In the genomic region with DNA sequence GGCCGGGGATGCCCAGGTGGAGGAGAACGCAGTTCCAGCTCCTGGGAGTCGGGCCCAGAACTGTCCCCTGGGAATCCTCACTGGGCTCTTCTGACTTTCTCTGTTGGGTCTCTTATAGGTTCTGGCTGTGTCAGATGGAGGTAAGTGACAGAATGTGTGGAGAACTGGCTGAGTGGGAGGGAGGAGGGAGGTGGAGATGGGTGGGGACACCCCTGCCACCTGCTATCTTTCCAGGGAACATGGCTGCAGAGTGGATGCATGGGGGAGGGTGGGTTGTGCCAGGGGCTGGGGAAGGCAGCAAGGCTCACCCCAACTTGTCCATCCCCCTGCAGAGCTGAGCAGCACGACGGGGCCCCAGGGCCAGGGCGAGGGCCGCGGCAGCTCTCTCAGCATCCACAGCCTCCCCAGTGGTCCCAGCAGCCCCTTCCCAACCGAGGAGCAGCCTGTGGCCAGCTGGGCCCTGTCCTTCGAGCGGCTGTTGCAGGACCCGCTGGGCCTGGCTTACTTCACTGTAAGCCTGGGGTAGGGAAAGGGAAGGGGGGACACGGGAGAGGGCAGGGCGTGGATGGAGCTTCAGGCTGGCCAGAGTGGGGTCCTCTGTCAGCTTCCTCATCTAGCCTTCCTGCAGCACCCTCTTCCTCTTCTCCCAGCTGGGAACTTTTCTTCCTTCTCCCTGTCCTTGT, we compare ENCODE assay signal across 13 cellular contexts. TPM values are rescaled to one million over a fixed set of nuclear protein-coding genes. Genes with fewer than 3 reads are reported as not detected.
DNase-seq lines count a peak whose midpoint lies in the region; ATAC-seq and TF ChIP-seq lines count a peak whose summit lies in the region.
"Had no signal": no experiment of that assay in that cellular context is flagged by ENCODE, and none has a peak within 500 bp of the region (broad histone marks: within the 10 kb centered on the region; RNA-seq: fewer than 3 reads in every experiment).

No MANE protein-coding gene starts in this region.

- H3K9me3 ChIP-seq in body of pancreas (no peaks in the 10 kb centered on the region), mesenchymal stem cell (ENCODE audit: control insufficient read depth, low read length) (no peaks in the 10 kb centered on the region), subcutaneous abdominal adipose tissue (ENCODE audit: control insufficient read depth in 5 of 5, low read length in 5 of 5) (no peaks in the 10 kb centered on the region)

- H3K23ac ChIP-seq in mesenchymal stem cell (ENCODE audit: low read length in 2 of 2): peak overlapping the region in 1 of 2 experiments; percentile 35

- TF ChIP-seq POLR2A in body of pancreas (IDR thresholded peaks at IDR 0.05): no peak

- peak overlapping the region; percentile 54 for H2BK120ac ChIP-seq in mesenchymal stem cell (ENCODE audit: low read depth, low read length)

- H3K27ac ChIP-seq in body of pancreas: peak overlapping the region; percentile 94 to 97 (median 96)
- peak overlapping the region; percentile 96 for H3K27ac ChIP-seq in mesenchymal stem cell (ENCODE audit: low read length, poor library complexity, severe bottlenecking)
- H3K27ac ChIP-seq in subcutaneous abdominal adipose tissue (ENCODE audit: low read depth, low read length): no peak overlapping the region

- ATAC-seq in body of pancreas (no peak), left colon (no peak), HG03139 (IDR thresholded peaks at IDR 0.05; ENCODE audit: unreplicated experiment) (no peak), GM18907 (IDR thresholded peaks at IDR 0.05; ENCODE audit: unreplicated experiment) (no peak)
- ATAC-seq: activated CD4-positive, CD25-positive, alpha-beta regulatory T cell treated with anti-CD3 and anti-CD28 coated beads, Interleukin-2, amount 50 U/mL, for 24 hours; PC-3 had no signal

- peak overlapping the region; percentile 91 for H4K91ac ChIP-seq in mesenchymal stem cell (ENCODE audit: low read length)

- WGBS in body of pancreas, 2 donors: 72 to 77% methylated on average over 14 of the region's 14 CpGs
- WGBS in mesenchymal stem cell: 85% methylated on average over 11 of the region's 14 CpGs

- no peak for TF ChIP-seq CTCF in body of pancreas (IDR thresholded peaks at IDR 0.05)

- H4K8ac ChIP-seq in mesenchymal stem cell (ENCODE audit: low read length): peak overlapping the region; percentile 100

- H3K4me1 ChIP-seq in body of pancreas (peaks cover 71% of the 10 kb centered on the region), mesenchymal stem cell (ENCODE audit: control insufficient read depth, insufficient read depth, low read depth, low read length) (peaks cover 32% of the 10 kb centered on the region), subcutaneous abdominal adipose tissue (ENCODE audit: control insufficient read depth in 5 of 5, insufficient read depth in 5 of 5, low read length in 5 of 5) (peaks cover 0 to 53% (median 32%) of the 10 kb centered on the region in 5 donors)

- no peak overlapping the region for H2BK5ac ChIP-seq in mesenchymal stem cell (ENCODE audit: low read depth, low read length, poor library complexity, severe bottlenecking)

- no peaks in the 10 kb centered on the region for H3K79me1 ChIP-seq in mesenchymal stem cell (replicated peaks; ENCODE audit: low read length, poor library complexity, severe bottlenecking)

- H3K18ac ChIP-seq in mesenchymal stem cell (ENCODE audit: low read depth in 1 of 2, low read length in 2 of 2): peak overlapping the region; percentile 70 to 95

- H3K27me3 ChIP-seq in body of pancreas: no peaks in the 10 kb centered on the region
- H3K27me3 ChIP-seq in mesenchymal stem cell (ENCODE audit: control insufficient read depth in 1 of 2, insufficient read depth in 1 of 2, low read length in 2 of 2): peaks cover 0 to 47% of the 10 kb centered on the region in 2 experiments
- no peaks in the 10 kb centered on the region for H3K27me3 ChIP-seq in subcutaneous abdominal adipose tissue (ENCODE audit: control insufficient read depth in 5 of 5, insufficient read depth in 4 of 5, low read length in 5 of 5)

- peak overlapping the region in 1 of 2 experiments; percentile 80 for H3K14ac ChIP-seq in mesenchymal stem cell (ENCODE audit: low read length in 2 of 2)

- peak overlapping the region; percentile 11 to 92 for H3K4ac ChIP-seq in mesenchymal stem cell (ENCODE audit: low read depth in 1 of 2, low read length in 2 of 2)

- no peaks in the 10 kb centered on the region for H3K36me3 ChIP-seq in body of pancreas (replicated peaks in 1 of 2; ENCODE audit: insufficient read depth in 1 of 2, low read depth in 2 of 2)
- no peaks in the 10 kb centered on the region for H3K36me3 ChIP-seq in mesenchymal stem cell (ENCODE audit: control insufficient read depth in 1 of 2, insufficient read depth in 2 of 2, low read depth in 1 of 2, low read length in 2 of 2)
- peaks cover 0 to 11% (median 2%) of the 10 kb centered on the region in 5 donors for H3K36me3 ChIP-seq in subcutaneous abdominal adipose tissue (ENCODE audit: control insufficient read depth in 5 of 5, insufficient read depth in 5 of 5, low read length in 5 of 5)

- peak overlapping the region; percentile 92 for H3K4me2 ChIP-seq in mesenchymal stem cell (ENCODE audit: low read length, poor library complexity, severe bottlenecking)

- no peak overlapping the region for H3K4me3 ChIP-seq in body of pancreas
- peak overlapping the region in 1 of 2 experiments; percentile 73 for H3K4me3 ChIP-seq in mesenchymal stem cell (ENCODE audit: insufficient read depth in 1 of 2, low read depth in 1 of 2, low read length in 2 of 2)
- H3K4me3 ChIP-seq in subcutaneous abdominal adipose tissue (ENCODE audit: low read depth in 1 of 5, low read length in 5 of 5): peak overlapping the region in 2 of 5 donors; percentile 46 to 62

- peak overlapping the region; percentile 15 for H2BK15ac ChIP-seq in mesenchymal stem cell (ENCODE audit: low read depth, poor library complexity, severe bottlenecking)

- intact Hi-C loops in body of pancreas (cut with DNase I) (no loop called here), left colon (cut with DNase I, micrococcal nuclease) (loop anchor here in 1 of 2 donors (10.0 kb wide), 1 partner anchor 51 kb away; the partner anchor contains the start of gene MXD3)

- H3K9ac ChIP-seq in mesenchymal stem cell (ENCODE audit: low read length): peak overlapping the region; percentile 80
- peak overlapping the region in 4 of 5 donors; percentile 57 to 83 (median 80) for H3K9ac ChIP-seq in subcutaneous abdominal adipose tissue (ENCODE audit: low read length in 5 of 5)

- H2BK12ac ChIP-seq in mesenchymal stem cell (ENCODE audit: low read length in 2 of 2): peak overlapping the region; percentile 29 to 92

- DNase-seq in NCI-H2171 treated with DMSO at 0.1 percent for 48 hours (lab: John Stamatoyannopoulos, UW) (peak; percentile 33), NCI-H2171 (lab: John Stamatoyannopoulos, UW) (no peak), body of pancreas (no peak), mesenchymal stem cell (no peak), left colon (no peak)
- DNase-seq: PC-3 had no signal

- H2AFZ ChIP-seq in mesenchymal stem cell (ENCODE audit: low read depth, low read length): peak overlapping the region; percentile 8

- H2AK5ac ChIP-seq in mesenchymal stem cell (ENCODE audit: low read length, severe bottlenecking): peak overlapping the region; percentile 55

RNA-seq across cellular contexts. Expression of gene RGS14, which starts 8.3 kb away (rescaled TPM):
- total RNA-seq in body of pancreas (10 to 100 TPM; 15.0 to 39.2 TPM), left colon (10 to 100 TPM in 1 of 2 donors, 1 to 10 TPM in 1; 5.6 to 12.0 TPM)
- 16.7 TPM for polyA plus RNA-seq in mesenchymal stem cell (2013, experiment 1 of 2)
- polyA plus RNA-seq in mesenchymal stem cell (2013, experiment 2 of 2): 15.9 TPM

RNA-seq across cellular contexts. Expression of gene LMAN2, which starts 14.5 kb away (rescaled TPM):
- 100 to 1,000 TPM; 218 to 227 TPM for total RNA-seq in body of pancreas
- polyA plus RNA-seq in mesenchymal stem cell (2013, experiment 1 of 2): 296 TPM
- polyA plus RNA-seq in mesenchymal stem cell (2013, experiment 2 of 2): 279 TPM
- 100 to 1,000 TPM; 139 to 141 TPM for total RNA-seq in left colon

RNA-seq across cellular contexts. Expression of gene SLC34A1, which starts 18.2 kb away (rescaled TPM):
- total RNA-seq in body of pancreas: not detected
- not detected for polyA plus RNA-seq in mesenchymal stem cell (2013, experiment 1 of 2)
- not detected for polyA plus RNA-seq in mesenchymal stem cell (2013, experiment 2 of 2)
- total RNA-seq in left colon: not detected
- total RNA-seq: myocyte had no signal
- polyA plus RNA-seq: adipose tissue had no signal

RNA-seq across cellular contexts. Expression of gene PFN3, which starts 34.5 kb away (rescaled TPM):
- total RNA-seq in body of pancreas (not detected), left colon (not detected)
- not detected for polyA plus RNA-seq in mesenchymal stem cell (2013, experiment 1 of 2)
- not detected for polyA plus RNA-seq in mesenchymal stem cell (2013, experiment 2 of 2)
- total RNA-seq: M059J, myocyte, PC-3 had no signal
- polyA plus RNA-seq: adipose tissue had no signal

RNA-seq across cellular contexts. Expression of gene F12, which starts 43.4 kb away (rescaled TPM):
- total RNA-seq in body of pancreas (1 to 10 TPM in 1 of 2 donors, under 1 TPM in 1; 0.33 to 4.4 TPM), left colon (10 to 100 TPM in 1 of 2 donors, 1 to 10 TPM in 1; 9.0 to 11.3 TPM)
- polyA plus RNA-seq in mesenchymal stem cell (2013, experiment 1 of 2): 1.2 TPM
- polyA plus RNA-seq in mesenchymal stem cell (2013, experiment 2 of 2): 1.3 TPM
